36 cellular contexts compared by ENCODE assay signal in the genomic region with DNA sequence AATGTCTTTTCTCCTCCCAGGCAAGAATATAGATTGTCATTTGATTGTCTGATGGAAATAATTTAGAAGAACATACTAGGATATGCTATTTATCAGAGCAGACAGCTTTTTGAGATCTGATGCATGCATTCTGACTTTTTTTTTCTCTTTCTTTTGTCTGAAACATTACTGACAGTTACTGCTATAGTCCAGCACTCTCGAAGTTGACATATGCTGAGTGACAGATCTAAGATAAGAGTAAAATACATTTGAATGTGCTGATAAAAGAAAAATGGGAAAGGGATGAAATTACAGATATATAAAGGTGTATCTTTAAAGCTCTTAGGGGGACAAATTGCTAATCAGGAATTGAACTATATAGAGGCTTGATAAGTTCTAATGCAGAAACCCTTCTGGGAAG.
"Had no signal": no experiment of that assay in that cellular context is flagged by ENCODE, and none has a peak within 500 bp of the region (broad histone marks: within the 10 kb centered on the region; RNA-seq: fewer than 3 reads in every experiment).

No MANE protein-coding gene starts in this region.

- ATAC-seq: activated naive CD4-positive, alpha-beta T cell treated with anti-CD3 and anti-CD28 coated beads, Interleukin-2, amount 50 U/mL, for 72 hours; activated naive CD8-positive, alpha-beta T cell treated with anti-CD3 and anti-CD28 coated beads, Interleukin-2, amount 50 U/mL, for 24 hours; activated T-cell treated with anti-CD3 and anti-CD28 coated beads, Interleukin-2, amount 50 U/mL, for 4 hours; activated T-cell treated with anti-CD3 and anti-CD28 coated beads, Interleukin-2, amount 50 U/mL, for 72 hours; activated T-helper 17 cell treated with anti-CD3 and anti-CD28 coated beads, Interleukin-2, amount 50 U/mL, for 72 hours; body of pancreas had no signal

- H3K27me3 ChIP-seq: adrenal gland, ascending aorta, body of pancreas, brain microvascular endothelial cell, breast epithelium, cardiac muscle cell had no signal

- DNase-seq: activated effector memory CD4-positive, alpha-beta T cell treated with anti-CD3 and anti-CD28 coated beads, Interleukin-2, amount 50 U/mL, for 16 hours; activated effector memory CD4-positive, alpha-beta T cell treated with Interleukin-2 at 50 U/mL for 16 hours; activated gamma-delta T cell; activated gamma-delta T cell treated with Interleukin-2 at 50 U/mL for 16 hours; activated naive CD4-positive, alpha-beta T cell; activated naive CD4-positive, alpha-beta T cell treated with anti-CD3 and anti-CD28 coated beads for 36 hours; activated naive CD4-positive, alpha-beta T cell treated with anti-CD3 and anti-CD28 coated beads, Interleukin-2, amount 10 ng/mL, durations not matched to agents 7 days and 5 days; activated naive CD4-positive, alpha-beta T cell treated with anti-CD3 and anti-CD28 coated beads, Interleukin-2, amount 50 U/mL, for 16 hours; activated naive CD4-positive, alpha-beta T cell treated with Interleukin-2 at 50 U/mL for 16 hours; activated naive CD8-positive, alpha-beta T cell treated with anti-CD3 and anti-CD28 coated beads for 36 hours; activated naive CD8-positive, alpha-beta T cell treated with anti-CD3 and anti-CD28 coated beads, Interleukin-2, amount 10 ng/mL, durations not matched to agents 7 days and 5 days; activated naive CD8-positive, alpha-beta T cell treated with anti-CD3 and anti-CD28 coated beads, Interleukin-2, amount 50 U/mL, for 24 hours; activated T-cell treated with anti-CD3 and anti-CD28 coated beads, Interleukin-2, amount 50 U/mL, for 4 hours; activated T-cell treated with anti-CD3 and anti-CD28 coated beads, Interleukin-2, amount 50 U/mL, for 48 hours; activated T-cell treated with anti-CD3 and anti-CD28 coated beads, Interleukin-2, amount 50 U/mL, for 72 hours; adrenal gland; amniotic stem cell; amygdala; anterior cingulate cortex; aorta; body of pancreas; brain microvascular endothelial cell; caudate nucleus; central memory CD4-positive, alpha-beta T cell; cerebellar nuclear complex had no signal

- H3K4me1 Mint-ChIP-seq: activated naive CD4-positive, alpha-beta T cell treated with anti-CD3 and anti-CD28 coated beads, Interleukin-2, amount 10 ng/mL, durations not matched to agents 7 days and 5 days; activated naive CD4-positive, alpha-beta T cell treated with anti-CD3 and anti-CD28 coated beads, Interleukin-2, amount 50 U/mL, for 24 hours; activated naive CD8-positive, alpha-beta T cell treated with anti-CD3 and anti-CD28 coated beads for 36 hours; activated naive CD8-positive, alpha-beta T cell treated with anti-CD3 and anti-CD28 coated beads, Interleukin-2, amount 10 ng/mL, durations not matched to agents 7 days and 5 days; activated naive CD8-positive, alpha-beta T cell treated with anti-CD3 and anti-CD28 coated beads, Interleukin-2, amount 50 U/mL, for 24 hours; activated T-helper 17 cell treated with anti-CD3 and anti-CD28 coated beads, Interleukin-2, amount 50 U/mL, for 72 hours; brain; central memory CD8-positive, alpha-beta T cell had no signal

- H3K27ac ChIP-seq: adrenal gland, ascending aorta, body of pancreas, brain microvascular endothelial cell, breast epithelium, cardiac muscle cell had no signal

- H3K9me3 ChIP-seq: adrenal gland, ascending aorta, body of pancreas, breast epithelium had no signal

- H3K36me3 Mint-ChIP-seq: activated naive CD4-positive, alpha-beta T cell treated with anti-CD3 and anti-CD28 coated beads, Interleukin-2, amount 10 ng/mL, durations not matched to agents 7 days and 5 days; activated naive CD4-positive, alpha-beta T cell treated with anti-CD3 and anti-CD28 coated beads, Interleukin-2, amount 50 U/mL, for 24 hours; activated naive CD4-positive, alpha-beta T cell treated with anti-CD3 and anti-CD28 coated beads, Interleukin-2, amount 50 U/mL, for 72 hours; activated naive CD8-positive, alpha-beta T cell; activated naive CD8-positive, alpha-beta T cell treated with anti-CD3 and anti-CD28 coated beads for 36 hours; activated naive CD8-positive, alpha-beta T cell treated with anti-CD3 and anti-CD28 coated beads, Interleukin-2, amount 10 ng/mL, durations not matched to agents 7 days and 5 days; brain had no signal

- H3K4me1 ChIP-seq: adrenal gland, ascending aorta, body of pancreas, breast epithelium had no signal

- H3K4me3 ChIP-seq: adrenal gland, ascending aorta, body of pancreas, breast epithelium, cardiac muscle cell had no signal

- H3K4me3 Mint-ChIP-seq: activated naive CD4-positive, alpha-beta T cell treated with anti-CD3 and anti-CD28 coated beads for 36 hours; activated naive CD4-positive, alpha-beta T cell treated with anti-CD3 and anti-CD28 coated beads, Interleukin-2, amount 10 ng/mL, durations not matched to agents 7 days and 5 days; activated naive CD4-positive, alpha-beta T cell treated with anti-CD3 and anti-CD28 coated beads, Interleukin-2, amount 50 U/mL, for 24 hours; activated naive CD8-positive, alpha-beta T cell; activated naive CD8-positive, alpha-beta T cell treated with anti-CD3 and anti-CD28 coated beads for 36 hours; activated naive CD8-positive, alpha-beta T cell treated with anti-CD3 and anti-CD28 coated beads, Interleukin-2, amount 10 ng/mL, durations not matched to agents 7 days and 5 days; activated naive CD8-positive, alpha-beta T cell treated with anti-CD3 and anti-CD28 coated beads, Interleukin-2, amount 50 U/mL, for 24 hours; activated T-cell treated with anti-CD3 and anti-CD28 coated beads, Interleukin-2, amount 50 U/mL, for 4 hours; activated T-cell treated with anti-CD3 and anti-CD28 coated beads, Interleukin-2, amount 50 U/mL, for 72 hours; activated T-helper 1 cell treated with anti-CD3 and anti-CD28 coated beads, Interleukin-12 subunit alpha, Interleukin-12 subunit beta, Interleukin-2, Interleukin-4 antibody, amounts not matched to agents 30 ng/mL and 10 ng/mL and 1 ng/mL, durations not matched to agents 14 hours and 24 hours and 36 hours; activated T-helper 17 cell treated with anti-CD3 and anti-CD28 coated beads, Interleukin-2, amount 50 U/mL, for 72 hours; brain; central memory CD8-positive, alpha-beta T cell had no signal

- H3K9me3 Mint-ChIP-seq: brain had no signal

- H3K36me3 ChIP-seq: adrenal gland, ascending aorta, brain microvascular endothelial cell, breast epithelium, cardiac muscle cell had no signal

- H3K27ac Mint-ChIP-seq: activated naive CD4-positive, alpha-beta T cell treated with anti-CD3 and anti-CD28 coated beads for 36 hours; activated naive CD4-positive, alpha-beta T cell treated with anti-CD3 and anti-CD28 coated beads, Interleukin-2, amount 10 ng/mL, durations not matched to agents 7 days and 5 days; activated naive CD4-positive, alpha-beta T cell treated with anti-CD3 and anti-CD28 coated beads, Interleukin-2, amount 50 U/mL, for 24 hours; activated naive CD4-positive, alpha-beta T cell treated with anti-CD3 and anti-CD28 coated beads, Interleukin-2, amount 50 U/mL, for 72 hours; activated naive CD8-positive, alpha-beta T cell; activated naive CD8-positive, alpha-beta T cell treated with anti-CD3 and anti-CD28 coated beads for 36 hours; activated naive CD8-positive, alpha-beta T cell treated with anti-CD3 and anti-CD28 coated beads, Interleukin-2, amount 10 ng/mL, durations not matched to agents 7 days and 5 days; activated naive CD8-positive, alpha-beta T cell treated with anti-CD3 and anti-CD28 coated beads, Interleukin-2, amount 50 U/mL, for 24 hours; activated T-cell treated with anti-CD3 and anti-CD28 coated beads, Interleukin-2, amount 50 U/mL, for 72 hours; activated T-helper 1 cell treated with anti-CD3 and anti-CD28 coated beads, Interleukin-12 subunit alpha, Interleukin-12 subunit beta, Interleukin-2, Interleukin-4 antibody, amounts not matched to agents 30 ng/mL and 10 ng/mL and 1 ng/mL, durations not matched to agents 14 hours and 24 hours and 36 hours; activated T-helper 17 cell treated with anti-CD3 and anti-CD28 coated beads, Interleukin-2, amount 50 U/mL, for 72 hours; activated T-helper 2 cell treated with anti-CD3 and anti-CD28 coated beads, Interferon-gamma antibody, Interleukin-2, Interleukin-4, amounts not matched to agents 10 μg/mL and 5 μg/mL and 100 μg/mL, durations not matched to agents 14 hours and 24 hours and 36 hours; brain had no signal

- H3K27me3 Mint-ChIP-seq: activated naive CD4-positive, alpha-beta T cell treated with anti-CD3 and anti-CD28 coated beads, Interleukin-2, amount 10 ng/mL, durations not matched to agents 7 days and 5 days; activated naive CD4-positive, alpha-beta T cell treated with anti-CD3 and anti-CD28 coated beads, Interleukin-2, amount 50 U/mL, for 24 hours; activated naive CD8-positive, alpha-beta T cell; activated naive CD8-positive, alpha-beta T cell treated with anti-CD3 and anti-CD28 coated beads for 36 hours; activated naive CD8-positive, alpha-beta T cell treated with anti-CD3 and anti-CD28 coated beads, Interleukin-2, amount 10 ng/mL, durations not matched to agents 7 days and 5 days; activated naive CD8-positive, alpha-beta T cell treated with anti-CD3 and anti-CD28 coated beads, Interleukin-2, amount 50 U/mL, for 24 hours; activated T-helper 17 cell treated with anti-CD3 and anti-CD28 coated beads, Interleukin-2, amount 50 U/mL, for 72 hours; central memory CD8-positive, alpha-beta T cell had no signal
